ENCODE assay signal across 8 cellular contexts in the genomic region with DNA sequence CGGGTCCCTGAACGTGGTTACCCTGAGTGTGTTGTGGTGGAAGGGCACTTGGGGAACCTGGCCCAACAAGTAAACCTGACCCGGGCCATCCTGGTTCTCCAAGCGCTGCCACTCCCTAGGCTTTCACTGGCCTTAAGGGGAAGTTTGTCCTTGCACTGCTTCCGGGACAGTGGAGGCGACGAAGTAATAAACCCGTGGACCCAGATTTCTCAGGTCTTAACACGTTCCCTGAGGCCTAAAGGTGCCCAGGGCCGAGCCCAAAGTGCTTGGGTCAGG. TPM values are rescaled to one million over a fixed set of nuclear protein-coding genes. Genes with fewer than 3 reads are reported as not detected.
DNase-seq lines count a peak whose midpoint lies in the region; ATAC-seq and TF ChIP-seq lines count a peak whose summit lies in the region.

No MANE protein-coding gene starts in this region.

- H3K4me1 ChIP-seq in mesodermal cell (ENCODE audit: control insufficient read depth, insufficient read depth, low read length, poor library complexity, severe bottlenecking): peaks cover 18% of the 10 kb centered on the region

- peak overlapping the region; percentile 59 for H3K4me3 ChIP-seq in mesodermal cell (ENCODE audit: extremely low read depth, insufficient read depth, low read length, poor library complexity, severe bottlenecking)

- H3K27ac ChIP-seq in 22Rv1: peak overlapping the region; percentile 91
- H3K27ac ChIP-seq in mesodermal cell (ENCODE audit: low read depth, low read length, severe bottlenecking): peak overlapping the region; percentile 45

- H3K36me3 Mint-ChIP-seq in HFFc6 (ENCODE audit: low read depth) (no peaks in the 10 kb centered on the region), brain (no peaks in the 10 kb centered on the region)

- peak overlapping the region; percentile 89 for H3K4me3 Mint-ChIP-seq in HFFc6
- H3K4me3 Mint-ChIP-seq in brain: peak overlapping the region; percentile 87 to 92 (median 91)

- DNase-seq in HFFc6 (no peak), NK-92 (lab: John Stamatoyannopoulos, UW; ENCODE audit: unreplicated experiment) (no peak), ACHN (no peak)

- H3K27ac Mint-ChIP-seq in HFFc6 (peak overlapping the region; percentile 90), brain (peak overlapping the region in 4 of 5 experiments; percentile 50 to 91 (median 81))

- peaks cover 34% of the 10 kb centered on the region for H3K4me1 Mint-ChIP-seq in HFFc6 (ENCODE audit: low read depth)
- H3K4me1 Mint-ChIP-seq in brain: peaks cover 17% of the 10 kb centered on the region

- H3K9me3 Mint-ChIP-seq in HFFc6 (no peaks in the 10 kb centered on the region), brain (no peaks in the 10 kb centered on the region)

- in situ Hi-C loops in ACHN (cut with HindIII; ENCODE audit: low pct_ligation_motif_present, low pct_unique_long_range_greater_than_20kb, low sequenced_read_pairs): no loop called here

- no peaks in the 10 kb centered on the region for H3K9me3 ChIP-seq in mesodermal cell (ENCODE audit: control insufficient read depth, low read length)

- no peak for TF ChIP-seq POLR2A in GM18505 (IDR thresholded peaks at IDR 0.05; ENCODE audit: borderline replicate concordance, extremely low read depth, insufficient read depth, insufficient read length)

- ATAC-seq in GM18505 (IDR thresholded peaks at IDR 0.05; ENCODE audit: unreplicated experiment): no peak
- ATAC-seq in HG03139 (IDR thresholded peaks at IDR 0.05; ENCODE audit: unreplicated experiment): no peak

- peaks cover 6% of the 10 kb centered on the region for H3K36me3 ChIP-seq in mesodermal cell (ENCODE audit: control insufficient read depth, insufficient read depth, low read length)

- WGBS in mesodermal cell (ENCODE audit: insufficient coverage in 2 of 2), 2 experiments: 4 to 8% methylated on average over 8 to 10 of the region's 10 CpGs

- TF ChIP-seq CTCF in 22Rv1 (IDR thresholded peaks at IDR 0.05) (no peak), HFFc6 (IDR thresholded peaks at IDR 0.05) (no peak), brain (conservative IDR thresholded peaks at IDR 0.05) (no peak)

- H3K27me3 Mint-ChIP-seq in HFFc6 (ENCODE audit: insufficient read depth): peaks cover 10% of the 10 kb centered on the region; the same call in 1 of the 2 replicates
- H3K27me3 Mint-ChIP-seq in brain: peaks cover 3% of the 10 kb centered on the region

RNA-seq across cellular contexts. Expression of a gene that starts 0.3 kb away (rescaled TPM):
- total RNA-seq in HFFc6 (2021; fragmentation: NEBNext Ultra II Directional; extraction: Animal tissue kit (Norgen Biotek cat#: 25700)): 1 to 10 TPM; 5.6 to 7.7 (median 6.5) TPM
- polyA plus RNA-seq in brain (ENCODE audit: insufficient read depth, low read depth, low replicate concordance): 18.4 TPM
- 6.6 TPM for polyA plus RNA-seq in mesodermal cell (2013, experiment 1 of 2)
- polyA plus RNA-seq in mesodermal cell (2013, experiment 2 of 2): 5.2 TPM

RNA-seq across cellular contexts. Expression of a gene that starts 12.1 kb away (rescaled TPM):
- 100 to 1,000 TPM in 2 of 6 experiments, 10 to 100 TPM in 4; 87.8 to 107 (median 98.8) TPM for total RNA-seq in HFFc6 (2021; fragmentation: NEBNext Ultra II Directional; extraction: Animal tissue kit (Norgen Biotek cat#: 25700))
- polyA plus RNA-seq in brain (ENCODE audit: insufficient read depth, low read depth, low replicate concordance): 91.9 TPM
- polyA plus RNA-seq in mesodermal cell (2013, experiment 1 of 2): 71.6 TPM
- 57.1 TPM for polyA plus RNA-seq in mesodermal cell (2013, experiment 2 of 2)

RNA-seq across cellular contexts. Expression of a gene that starts 16.4 kb away (rescaled TPM):
- total RNA-seq in HFFc6 (2021; fragmentation: NEBNext Ultra II Directional; extraction: Animal tissue kit (Norgen Biotek cat#: 25700)): 100 to 1,000 TPM; 145 to 191 (median 155) TPM
- polyA plus RNA-seq in brain (ENCODE audit: insufficient read depth, low read depth, low replicate concordance): 273 TPM
- polyA plus RNA-seq in mesodermal cell (2013, experiment 1 of 2): 133 TPM
- polyA plus RNA-seq in mesodermal cell (2013, experiment 2 of 2): 103 TPM

RNA-seq across cellular contexts. Expression of a gene that starts 21.3 kb away (rescaled TPM):
- total RNA-seq in HFFc6 (2021; fragmentation: NEBNext Ultra II Directional; extraction: Animal tissue kit (Norgen Biotek cat#: 25700)): 10 to 100 TPM; 19.1 to 22.7 (median 20.8) TPM
- polyA plus RNA-seq in brain (ENCODE audit: insufficient read depth, low read depth, low replicate concordance): 27.6 TPM
- 20.3 TPM for polyA plus RNA-seq in mesodermal cell (2013, experiment 1 of 2)
- 12.6 TPM for polyA plus RNA-seq in mesodermal cell (2013, experiment 2 of 2)

RNA-seq across cellular contexts. Expression of a gene that starts 40.1 kb away (rescaled TPM):
- 10 to 100 TPM in 2 of 6 experiments, 1 to 10 TPM in 4; 8.3 to 11.0 (median 9.3) TPM for total RNA-seq in HFFc6 (2021; fragmentation: NEBNext Ultra II Directional; extraction: Animal tissue kit (Norgen Biotek cat#: 25700))
- polyA plus RNA-seq in brain (ENCODE audit: insufficient read depth, low read depth, low replicate concordance): 26.0 TPM
- 13.7 TPM for polyA plus RNA-seq in mesodermal cell (2013, experiment 1 of 2)
- 11.8 TPM for polyA plus RNA-seq in mesodermal cell (2013, experiment 2 of 2)
